Comparison of ENCODE assay signal across 8 cellular contexts in the genomic region with DNA sequence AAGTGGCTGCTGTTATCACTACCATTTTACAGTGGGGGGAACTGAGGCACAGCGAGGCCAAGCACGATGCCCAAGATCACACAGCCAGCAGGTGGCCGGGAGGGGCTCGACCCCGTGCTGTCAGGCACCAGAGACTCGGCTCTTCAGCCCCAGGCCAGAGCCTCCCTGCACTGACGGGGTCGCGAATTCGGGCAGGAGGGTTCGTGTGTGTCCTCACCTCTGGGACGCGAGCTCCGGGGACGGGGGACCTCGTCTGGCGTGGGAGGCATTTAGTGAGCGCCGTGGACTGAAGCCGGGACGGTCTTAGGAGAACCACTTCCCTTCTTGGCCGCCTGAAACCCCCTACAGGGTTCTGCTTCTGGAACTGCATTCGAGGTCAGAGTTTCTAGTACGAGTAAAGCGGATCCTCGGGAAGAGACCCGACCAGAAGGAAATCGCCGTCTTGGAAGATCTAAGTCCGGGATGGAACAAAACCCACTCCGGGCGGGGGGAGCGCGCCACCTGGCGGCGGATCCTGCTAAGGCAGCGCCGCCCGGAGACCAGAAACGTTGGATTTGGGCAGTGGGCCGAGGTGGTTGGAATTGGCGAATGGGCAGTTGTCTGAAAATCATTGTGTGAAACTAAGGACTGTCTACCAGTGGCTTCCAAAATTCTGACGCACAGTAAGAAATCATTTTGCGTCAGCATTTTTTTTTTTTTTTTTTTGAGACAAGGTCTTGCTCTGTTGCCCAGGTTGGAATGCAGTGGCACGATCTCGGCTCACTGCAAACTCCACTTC. TPM values are rescaled to one million over a fixed set of nuclear protein-coding genes. Genes with fewer than 3 reads are reported as not detected.
DNase-seq lines count a peak whose midpoint lies in the region; ATAC-seq and TF ChIP-seq lines count a peak whose summit lies in the region.

No MANE protein-coding gene starts in this region.

- H2BK15ac ChIP-seq in neuronal stem cell (ENCODE audit: low read length) = no peak overlapping the region

- H2BK5ac ChIP-seq in neuronal stem cell (ENCODE audit: low read length) = no peak overlapping the region

- H3K36me3 ChIP-seq in neuronal stem cell (replicated peaks in 1 of 2; ENCODE audit: control insufficient read depth in 2 of 2, insufficient read depth in 2 of 2, low read length in 2 of 2) (peaks cover 2 to 24% of the 10 kb centered on the region in 2 donors), testis (ENCODE audit: low read depth, missing control alignments) (no peaks in the 10 kb centered on the region)

- H3K79me1 ChIP-seq in neuronal stem cell (ENCODE audit: low read depth, low read length) = no peaks in the 10 kb centered on the region

- peaks cover 0 to 3% (median 0%) of the 10 kb centered on the region in 3 experiments for H3K27me3 ChIP-seq in neuronal stem cell (ENCODE audit: control insufficient read depth in 3 of 3, insufficient read depth in 3 of 3, low read depth in 1 of 3, low read length in 3 of 3)
- H3K27me3 ChIP-seq in testis = no peaks in the 10 kb centered on the region

- peak overlapping the region; percentile 76 for H2AK5ac ChIP-seq in neuronal stem cell (ENCODE audit: low read depth, low read length)

- H4K91ac ChIP-seq in neuronal stem cell (ENCODE audit: low read depth, low read length, poor library complexity) = no peak overlapping the region

- H3K4me2 ChIP-seq in neuronal stem cell (ENCODE audit: insufficient read depth, low read length, poor library complexity, severe bottlenecking) = peak overlapping the region; percentile 96

- DNase-seq in DMS 273 (lab: John Stamatoyannopoulos, UW; ENCODE audit: unreplicated experiment) = peak; percentile 90
- peak; percentile 50 for DNase-seq in KG1 (lab: John Stamatoyannopoulos, UW)
- DNase-seq in SK-N-DZ (ENCODE audit: low spot score) = peak; percentile 44
- DNase-seq in activated naive CD4-positive, alpha-beta T cell treated with anti-CD3 and anti-CD28 coated beads, Interleukin-2, amount 10 ng/mL, durations not matched to agents 7 days and 5 days = peak; percentile 69
- peak; percentile 57 for DNase-seq in globus pallidus (ENCODE audit: low spot score)
- peak; percentile 79 for DNase-seq in neuronal stem cell (ENCODE audit: low spot score)
- peak; percentile 84 for DNase-seq in testis

- H3K9me3 ChIP-seq in neuronal stem cell (replicated peaks in 1 of 2; ENCODE audit: control insufficient read depth in 2 of 2, insufficient read depth in 1 of 2, low read depth in 1 of 2, low read length in 2 of 2) (peaks cover 1 to 12% of the 10 kb centered on the region in 2 donors), testis (no peaks in the 10 kb centered on the region)

- H3K23ac ChIP-seq in neuronal stem cell (ENCODE audit: low read depth, low read length, poor library complexity) = peak overlapping the region; percentile 89

- peaks cover 8% of the 10 kb centered on the region for H3K9me3 Mint-ChIP-seq in activated naive CD4-positive, alpha-beta T cell treated with anti-CD3 and anti-CD28 coated beads, Interleukin-2, amount 10 ng/mL, durations not matched to agents 7 days and 5 days

- H3K14ac ChIP-seq in neuronal stem cell (ENCODE audit: low read length) = peak overlapping the region; percentile 56

- intact Hi-C loops in testis (cut with DNase I; ENCODE audit: low total_unique reads) = no loop called here

- peak overlapping the region; percentile 82 for H3K9ac ChIP-seq in neuronal stem cell (ENCODE audit: low read depth, low read length, poor library complexity)

- WGBS in neuronal stem cell (ENCODE audit: extremely low coverage in 2 of 2, insufficient read length in 2 of 2, insufficient replicate concordance in 1 of 2), 2 donors = no CpG with 5 or more reads among the region's 46 CpGs
- 3% methylated on average over 35 to 46 of the region's 46 CpGs for WGBS in testis, 2 donors

- H2AFZ ChIP-seq in neuronal stem cell (ENCODE audit: low read length) = peak overlapping the region; percentile 95

- peaks cover 25% of the 10 kb centered on the region for H3K27me3 Mint-ChIP-seq in activated naive CD4-positive, alpha-beta T cell treated with anti-CD3 and anti-CD28 coated beads, Interleukin-2, amount 10 ng/mL, durations not matched to agents 7 days and 5 days

- no peak overlapping the region for H2BK12ac ChIP-seq in neuronal stem cell (ENCODE audit: low read length)

- no peak for TF ChIP-seq POLR2A in testis (IDR thresholded peaks at IDR 0.05)

- H3K27ac Mint-ChIP-seq in activated naive CD4-positive, alpha-beta T cell treated with anti-CD3 and anti-CD28 coated beads, Interleukin-2, amount 10 ng/mL, durations not matched to agents 7 days and 5 days = peak overlapping the region; percentile 37

- H3K4ac ChIP-seq in neuronal stem cell (ENCODE audit: low read length) = no peak overlapping the region

- CTCF ChIA-PET in activated naive CD4-positive, alpha-beta T cell treated with anti-CD3 and anti-CD28 coated beads, Interleukin-2, amount 10 ng/mL, durations not matched to agents 7 days and 5 days (lab: Charles Lee) = interaction anchor here (0.6 to 6.0 kb wide), 7 partner anchors 18 to 320 kb away, joined by 3 to 43 read pairs (median 4); a partner anchor contains a TSS

- H3K4me1 ChIP-seq in neuronal stem cell (ENCODE audit: control insufficient read depth in 2 of 2, insufficient read depth in 1 of 2, low read depth in 1 of 2, low read length in 2 of 2) (peaks cover 6 to 7% of the 10 kb centered on the region in 2 donors), testis (peaks cover 7% of the 10 kb centered on the region)

- no peaks in the 10 kb centered on the region for H3K36me3 Mint-ChIP-seq in activated naive CD4-positive, alpha-beta T cell treated with anti-CD3 and anti-CD28 coated beads, Interleukin-2, amount 10 ng/mL, durations not matched to agents 7 days and 5 days

- peak overlapping the region; percentile 96 for H3K18ac ChIP-seq in neuronal stem cell (ENCODE audit: low read length)

- H3K4me3 Mint-ChIP-seq in activated naive CD4-positive, alpha-beta T cell treated with anti-CD3 and anti-CD28 coated beads, Interleukin-2, amount 10 ng/mL, durations not matched to agents 7 days and 5 days = peak overlapping the region; percentile 68

- no peak for ATAC-seq in HG02763 (IDR thresholded peaks at IDR 0.05; ENCODE audit: unreplicated experiment)

- H4K8ac ChIP-seq in neuronal stem cell (ENCODE audit: low read depth, low read length) = no peak overlapping the region

- H3K4me1 Mint-ChIP-seq in activated naive CD4-positive, alpha-beta T cell treated with anti-CD3 and anti-CD28 coated beads, Interleukin-2, amount 10 ng/mL, durations not matched to agents 7 days and 5 days = peaks cover 7% of the 10 kb centered on the region

- H2BK120ac ChIP-seq in neuronal stem cell (ENCODE audit: low read depth, low read length) = no peak overlapping the region

- H3K4me3 ChIP-seq in neuronal stem cell (ENCODE audit: low read length in 2 of 2) = peak overlapping the region; percentile 43 to 75
- peak overlapping the region; percentile 10 to 46 for H3K4me3 ChIP-seq in testis

- TF ChIP-seq CTCF in testis (IDR thresholded peaks at IDR 0.05) = peak; percentile 83 to 99 (median 96)

- H3K27ac ChIP-seq in neuronal stem cell (replicated peaks; ENCODE audit: low read length) = no peak overlapping the region
- no peak overlapping the region for H3K27ac ChIP-seq in testis

RNA-seq across cellular contexts. Expression of a gene that starts 21.2 kb away (rescaled TPM):
- polyA plus RNA-seq in SK-N-DZ (2014; cell fraction: cytosol; rRNA removed) = 0.63 and 0.82 TPM in 2 replicates
- polyA plus RNA-seq in SK-N-DZ (2014; cell fraction: nucleus; rRNA removed) = 0.27 TPM in 1 of 2 replicates, not detected in the other
- polyA plus RNA-seq in neuronal stem cell (2013, experiment 1 of 2) = 3.0 TPM
- polyA plus RNA-seq in neuronal stem cell (2013, experiment 2 of 2) = 2.6 TPM
- total RNA-seq in testis = 1 to 10 TPM; 2.4 to 3.9 TPM
- polyA plus RNA-seq in testis (ENCODE audit: insufficient read depth, low read depth, low replicate concordance) = 0.22 TPM

RNA-seq across cellular contexts. Expression of a gene that starts 34.2 kb away (rescaled TPM):
- 0.66 and 2.1 TPM in 2 replicates for polyA plus RNA-seq in SK-N-DZ (2014; cell fraction: cytosol; rRNA removed)
- 0.67 and 1.6 TPM in 2 replicates for polyA plus RNA-seq in SK-N-DZ (2014; cell fraction: nucleus; rRNA removed)
- 45.0 TPM for polyA plus RNA-seq in neuronal stem cell (2013, experiment 1 of 2)
- 46.0 TPM for polyA plus RNA-seq in neuronal stem cell (2013, experiment 2 of 2)
- total RNA-seq in testis = 10 to 100 TPM; 28.6 to 31.3 TPM
- 88.3 TPM for polyA plus RNA-seq in testis (ENCODE audit: insufficient read depth, low read depth, low replicate concordance)

RNA-seq across cellular contexts. Expression of a gene that starts 35.4 kb away (rescaled TPM):
- polyA plus RNA-seq in SK-N-DZ (2014; cell fraction: cytosol; rRNA removed) = 8.8 and 9.3 TPM in 2 replicates
- 17.0 and 29.9 TPM in 2 replicates for polyA plus RNA-seq in SK-N-DZ (2014; cell fraction: nucleus; rRNA removed)
- 30.9 TPM for polyA plus RNA-seq in neuronal stem cell (2013, experiment 1 of 2)
- 30.1 TPM for polyA plus RNA-seq in neuronal stem cell (2013, experiment 2 of 2)
- total RNA-seq in testis = 10 to 100 TPM; 45.4 to 68.4 TPM
- 53.9 TPM for polyA plus RNA-seq in testis (ENCODE audit: insufficient read depth, low read depth, low replicate concordance)
